10 cellular contexts compared by ENCODE assay signal in the genomic region with DNA sequence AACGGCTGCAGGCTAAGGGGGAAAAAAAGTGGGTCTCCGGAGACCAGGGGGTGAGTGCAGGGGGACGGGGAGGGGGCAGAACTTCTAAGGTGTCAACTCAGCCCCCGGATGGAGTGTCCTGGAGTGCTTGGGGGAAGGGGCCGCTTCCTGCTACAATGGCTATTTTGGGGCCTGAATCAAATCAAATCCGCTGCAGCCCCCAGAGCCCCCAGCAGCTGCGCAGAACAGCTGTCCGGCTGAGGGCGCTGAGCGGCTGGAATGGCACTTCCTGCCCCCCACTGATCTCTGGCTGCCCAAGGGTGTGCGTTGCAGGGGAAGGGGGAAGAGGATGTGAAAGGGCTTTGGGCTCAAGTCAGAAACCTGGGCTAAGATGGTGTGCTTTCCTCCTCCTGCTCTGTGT. TPM values are rescaled to one million over a fixed set of nuclear protein-coding genes. Genes with fewer than 3 reads are reported as not detected.
DNase-seq lines count a peak whose midpoint lies in the region; FAIRE-seq and TF ChIP-seq lines count a peak whose summit lies in the region.
"Had no signal": no experiment of that assay in that cellular context is flagged by ENCODE, and none has a peak within 500 bp of the region (broad histone marks: within the 10 kb centered on the region; RNA-seq: fewer than 3 reads in every experiment).

No MANE protein-coding gene starts in this region.

- no peaks in the 10 kb centered on the region for H3K9me2 ChIP-seq in hepatocyte (replicated peaks; ENCODE audit: insufficient read depth)

- no peak for TF ChIP-seq CTCF in hepatocyte (IDR thresholded peaks at IDR 0.05; ENCODE audit: poor library complexity)

- H3K79me2 ChIP-seq in hepatocyte = no peaks in the 10 kb centered on the region

- 22% methylated on average over 9 of the region's 11 CpGs for WGBS in hepatocyte (ENCODE audit: low lambda C conversion rate, missing lambda C conversion rate)

- H3K9me3 ChIP-seq in hepatocyte (ENCODE audit: low read depth) = no peaks in the 10 kb centered on the region

- no peak overlapping the region for H3K4me3 ChIP-seq in hepatocyte

- no peak for FAIRE-seq in GM12892 (lab: Jason Lieb, UNC)

- no peaks in the 10 kb centered on the region for H4K20me1 ChIP-seq in hepatocyte (ENCODE audit: insufficient read depth, poor library complexity, severe bottlenecking)

- peak overlapping the region; percentile 64 for H3K4me2 ChIP-seq in hepatocyte

- H3K4me1 ChIP-seq in hepatocyte (ENCODE audit: insufficient read depth) = peaks cover 6% of the 10 kb centered on the region

- intact Hi-C loops in cardiac septum (cut with DNase I) = no loop called here

- H3K27me3 ChIP-seq in hepatocyte = peaks cover 33% of the 10 kb centered on the region

- H2AFZ ChIP-seq in hepatocyte = no peak overlapping the region

- no peak overlapping the region for H3K27ac ChIP-seq in hepatocyte

- DNase-seq in GM12892 (ENCODE audit: insufficient read length) (peak; percentile 32), NOMO-1 treated with dmso at 0.1 percent for 144 hours (lab: John Stamatoyannopoulos, UW; ENCODE audit: unreplicated experiment) (peak; percentile 46), hepatocyte (ENCODE audit: low spot score) (no peak), retina (peak; percentile 61), cardiac septum (ENCODE audit: low spot score) (no peak), NCI-H187 treated with DMSO at 0.1 percent for 48 hours (lab: John Stamatoyannopoulos, UW) (no peak), NCI-H1092 treated with DMSO at 0.1 percent for 48 hours (lab: John Stamatoyannopoulos, UW) (no peak)
- DNase-seq: activated naive CD4-positive, alpha-beta T cell treated with anti-CD3 and anti-CD28 coated beads for 36 hours; NCI-H1694 had no signal

- no peaks in the 10 kb centered on the region for H3K36me3 ChIP-seq in hepatocyte (replicated peaks; ENCODE audit: insufficient read depth, low read depth)

- no peak for TF ChIP-seq POLR2A in GM12892 (IDR thresholded peaks at IDR 0.05; ENCODE audit: low read depth, low read length)

RNA-seq across cellular contexts. Expression of a gene that starts 24.2 kb away (rescaled TPM):
- polyA plus RNA-seq in GM12892 (2012; ENCODE audit: missing spikeins) = 252 TPM
- total RNA-seq in hepatocyte (114 and 141 TPM in 2 replicates), cardiac septum (161 TPM)
- polyA plus RNA-seq in hepatocyte = 168 and 171 TPM in 2 replicates

RNA-seq across cellular contexts. Expression of a gene that starts 56.2 kb away (rescaled TPM):
- 0.45 TPM for polyA plus RNA-seq in GM12892 (2012; ENCODE audit: missing spikeins)
- total RNA-seq in hepatocyte (2.4 and 3.6 TPM in 2 replicates), cardiac septum (9.9 TPM)
- 5.5 and 5.6 TPM in 2 replicates for polyA plus RNA-seq in hepatocyte
- total RNA-seq: epithelial cell of proximal tubule had no signal

Comparison
In these comparisons a context has a peak if more than half of its experiments do, and no peak if none do; other contexts are left out.
1. DNase-seq: peak in GM12892 (single experiment), NOMO-1 treated with dmso at 0.1 percent for 144 hours (single experiment) and retina (single experiment); none in hepatocyte (single experiment), cardiac septum (single experiment), NCI-H187 treated with DMSO at 0.1 percent for 48 hours (single experiment) and NCI-H1092 treated with DMSO at 0.1 percent for 48 hours (single experiment).